Comparison of ENCODE assay signal across 8 cellular contexts in the genomic region with DNA sequence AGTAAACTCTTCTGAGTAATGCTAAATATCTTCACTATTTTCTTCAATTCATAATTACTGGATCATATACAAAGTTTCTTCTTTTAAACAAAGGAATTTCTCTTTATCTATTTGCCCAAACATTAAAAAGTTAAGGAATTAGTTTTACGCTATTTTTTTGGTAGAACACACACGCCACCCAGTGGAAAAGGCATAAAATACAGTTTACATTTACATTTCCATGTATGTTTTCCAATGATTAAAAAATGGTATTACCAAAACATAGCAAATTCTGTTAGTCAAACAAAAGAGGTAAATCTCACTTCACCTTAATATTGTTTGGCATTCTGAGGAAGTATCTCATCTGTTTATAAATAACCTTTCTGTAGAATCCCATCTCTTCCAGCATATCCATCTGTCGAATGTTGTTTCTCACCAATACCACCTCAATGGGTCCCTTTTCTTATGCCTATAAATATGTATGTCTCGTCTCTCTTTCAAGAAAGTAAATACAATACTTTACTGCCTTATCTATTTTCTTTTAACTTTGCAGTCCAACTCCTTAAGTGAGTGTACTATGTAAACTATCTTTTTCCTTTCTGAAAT. TPM values are rescaled to one million over a fixed set of nuclear protein-coding genes. Genes with fewer than 3 reads are reported as not detected.
DNase-seq lines count a peak whose midpoint lies in the region; ATAC-seq and TF ChIP-seq lines count a peak whose summit lies in the region.

No MANE protein-coding gene starts in this region.

- CTCF ChIA-PET in GM10248 (lab: Yijun Ruan, JAX) = interaction anchor here (0.8 to 5.8 kb wide), 8 partner anchors 11 to 1030 kb away, joined by 3 to 37 read pairs (median 5); a partner anchor contains a TSS

- H3K79me2 ChIP-seq in neural progenitor cell (ENCODE audit: low read depth) = no peaks in the 10 kb centered on the region

- H3K9me3 ChIP-seq in neural progenitor cell (ENCODE audit: low read depth) = no peaks in the 10 kb centered on the region

- ATAC-seq in HG03280 (IDR thresholded peaks at IDR 0.05; ENCODE audit: unreplicated experiment) (no peak), GM18873 (IDR thresholded peaks at IDR 0.05; ENCODE audit: low FRiP score, unreplicated experiment) (no peak), HG03571 (IDR thresholded peaks at IDR 0.05; ENCODE audit: unreplicated experiment) (no peak)

- H3K27ac ChIP-seq in neural progenitor cell = no peak overlapping the region

- H3K9me3 Mint-ChIP-seq in neural progenitor cell = no peaks in the 10 kb centered on the region

- no peak overlapping the region for H2AFZ ChIP-seq in neural progenitor cell (replicated peaks)

- POLR2A ChIA-PET in GM10248 (lab: Yijun Ruan, JAX) = no interaction called here

- H3K4me1 Mint-ChIP-seq in neural progenitor cell = no peaks in the 10 kb centered on the region

- H4K20me1 ChIP-seq in neural progenitor cell (ENCODE audit: low read depth) = no peaks in the 10 kb centered on the region

- H3K36me3 ChIP-seq in neural progenitor cell = no peaks in the 10 kb centered on the region

- no peaks in the 10 kb centered on the region for H3K27me3 Mint-ChIP-seq in neural progenitor cell (ENCODE audit: insufficient read depth, low read depth)

- H3K27ac Mint-ChIP-seq in neural progenitor cell = no peak overlapping the region

- H3K9ac ChIP-seq in neural progenitor cell = no peak overlapping the region

- TF ChIP-seq CTCF in GM10248 (IDR thresholded peaks at IDR 0.05; ENCODE audit: control extremely low read depth, extremely low read depth, low read depth, missing control alignments) (peak; percentile 62), neural progenitor cell (IDR thresholded peaks at IDR 0.05) (peak; percentile 90)

- peaks cover 7% of the 10 kb centered on the region for H3K27me3 ChIP-seq in neural progenitor cell

- H3K4me3 ChIP-seq in neural progenitor cell = no peak overlapping the region

- peaks cover 5% of the 10 kb centered on the region for H3F3A ChIP-seq in neural progenitor cell (ENCODE audit: low read depth)

- H3K4me2 ChIP-seq in neural progenitor cell = no peak overlapping the region

- no peaks in the 10 kb centered on the region for H3K36me3 Mint-ChIP-seq in neural progenitor cell

- DNase-seq in Ammon's horn (ENCODE audit: low spot score) (peak; percentile 41), GM10248 (ENCODE audit: extremely low spot score) (no peak), NCI-H774 (lab: John Stamatoyannopoulos, UW) (peak; percentile 8), dermis blood vessel endothelial cell (peak; percentile 67), neural progenitor cell (ENCODE audit: low spot score) (no peak)

- H3K4me3 Mint-ChIP-seq in neural progenitor cell = no peak overlapping the region

- H3K4me1 ChIP-seq in neural progenitor cell = no peaks in the 10 kb centered on the region

RNA-seq across cellular contexts. Expression of a gene that starts 7.2 kb away (rescaled TPM):
- not detected in 2 replicates for total RNA-seq in dermis blood vessel endothelial cell
- total RNA-seq in neural progenitor cell (ENCODE audit: low replicate concordance) = not detected in 2 replicates

RNA-seq across cellular contexts. Expression of a gene that starts 26.5 kb away (rescaled TPM):
- total RNA-seq in dermis blood vessel endothelial cell (0.51 and 0.68 TPM in 2 replicates), neural progenitor cell (ENCODE audit: low replicate concordance) (0.28 and 0.41 TPM in 2 replicates)

Comparison
In these comparisons a context has a peak if more than half of its experiments do, and no peak if none do; other contexts are left out.
1. DNase-seq: peak in Ammon's horn (single experiment), NCI-H774 (single experiment) and dermis blood vessel endothelial cell (single experiment); none in GM10248 (single experiment) and neural progenitor cell (single experiment).